In the genomic region with DNA sequence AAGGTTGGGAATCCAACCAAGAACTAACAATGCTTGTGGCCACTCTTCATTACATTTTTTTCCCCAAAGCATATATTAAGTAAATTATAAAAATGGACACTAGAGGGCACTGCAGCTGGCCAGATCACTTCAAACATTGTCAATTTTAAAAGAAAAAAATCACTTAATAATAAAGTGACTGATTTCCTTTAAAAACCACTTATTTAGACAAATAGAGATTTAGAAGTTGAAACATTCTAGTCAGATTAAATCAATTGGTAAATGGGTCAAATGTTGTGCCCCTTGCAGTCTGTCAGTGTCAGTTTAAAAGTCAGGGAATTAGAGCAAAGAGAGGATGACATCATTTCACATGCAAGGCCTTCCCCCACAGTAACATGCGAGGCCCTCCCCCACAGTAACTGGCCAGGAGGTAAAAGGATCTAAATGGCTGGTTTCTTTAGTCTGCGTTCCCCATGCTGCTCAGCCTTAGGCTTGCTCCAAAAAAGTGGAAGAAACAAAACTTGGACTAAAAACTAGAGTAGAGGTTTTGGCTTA, we compare ENCODE assay signal across 8 cellular contexts.
A peak's percentile ranks its signal among the peaks of the same experiment; 100 is the strongest.
DNase-seq lines count a peak whose midpoint lies in the region; ATAC-seq and TF ChIP-seq lines count a peak whose summit lies in the region.

No MANE protein-coding gene starts in this region.

- H3K36me3 ChIP-seq in DOHH2 (ENCODE audit: control insufficient read depth, low read length), result 0 out of 2 replicates have a peak, but pooled peaks cover 3% of the 10 kb centered on the region

- no peak overlapping the region for H3K27ac ChIP-seq in DOHH2 (ENCODE audit: low read depth, low read length)

- H4K20me1 ChIP-seq in DOHH2 (ENCODE audit: control insufficient read depth, insufficient read depth, low read depth, low read length), result no peaks in the 10 kb centered on the region

- no peaks in the 10 kb centered on the region for H3K9me2 ChIP-seq in DOHH2 (replicated peaks; ENCODE audit: control insufficient read depth, low read length)

- peak; percentile 82 for ATAC-seq in omental fat pad (ENCODE audit: low FRiP score)

- peaks cover 3% of the 10 kb centered on the region; the same call in 1 of the 2 replicates for H3F3A ChIP-seq in DOHH2 (ENCODE audit: control insufficient read depth, insufficient read depth)

- no peaks in the 10 kb centered on the region for H3K27me3 ChIP-seq in DOHH2 (ENCODE audit: control insufficient read depth, low read length)

- peaks cover 32% of the 10 kb centered on the region for H3K4me1 ChIP-seq in DOHH2 (ENCODE audit: control insufficient read depth, low read length)

- no peak for TF ChIP-seq POLR2A in erythroblast (IDR thresholded peaks at IDR 0.05; ENCODE audit: low read length)

- no peaks in the 10 kb centered on the region for H3K79me2 ChIP-seq in DOHH2 (ENCODE audit: control insufficient read depth, low read length)

- intact Hi-C loops in posterior vena cava (cut with DNase I), result no loop called here

- DNase-seq in RPMI8226 (peak; percentile 33), erythroblast (lab: John Stamatoyannopoulos, UW) (peak; percentile 52 to 66), omental fat pad (ENCODE audit: low spot score) (no peak), posterior vena cava (ENCODE audit: low spot score) (no peak), ecto neural progenitor cell (ENCODE audit: low spot score) (no peak)
- DNase-seq in stimulated activated CD8-positive, alpha-beta memory T cell treated with anti-CD3 and anti-CD28 coated beads, Interleukin-4, amount 100 ng/mL, for 48 hours, result no peak

- no peaks in the 10 kb centered on the region for H3K9me3 ChIP-seq in DOHH2 (ENCODE audit: control insufficient read depth, insufficient read depth, low read length)

- TF ChIP-seq CTCF in DOHH2 (IDR thresholded peaks at IDR 0.05; ENCODE audit: low read depth, low read length, poor library complexity, severe bottlenecking), result peak; percentile 73
- TF ChIP-seq CTCF in LNCAP (IDR thresholded peaks at IDR 0.05), result peak; percentile 69
- peak in 1 of 3 donors; percentile 19 for TF ChIP-seq CTCF in omental fat pad (IDR thresholded peaks at IDR 0.05)

- no peak overlapping the region for H3K4me3 ChIP-seq in DOHH2 (ENCODE audit: low read length)

- no peak overlapping the region for H3K4me2 ChIP-seq in DOHH2 (ENCODE audit: low read length)

Comparison
In these comparisons a context has a peak if more than half of its experiments do, and no peak if none do; other contexts are left out.
1. DNase-seq: peak in RPMI8226 (single experiment) and erythroblast (2 of 2); none in omental fat pad (single experiment), posterior vena cava (single experiment), ecto neural progenitor cell (single experiment) and stimulated activated CD8-positive, alpha-beta memory T cell treated with anti-CD3 and anti-CD28 coated beads, Interleukin-4, amount 100 ng/mL, for 48 hours (single experiment).